Comparison of ENCODE assay signal across 11 cellular contexts in the genomic region with DNA sequence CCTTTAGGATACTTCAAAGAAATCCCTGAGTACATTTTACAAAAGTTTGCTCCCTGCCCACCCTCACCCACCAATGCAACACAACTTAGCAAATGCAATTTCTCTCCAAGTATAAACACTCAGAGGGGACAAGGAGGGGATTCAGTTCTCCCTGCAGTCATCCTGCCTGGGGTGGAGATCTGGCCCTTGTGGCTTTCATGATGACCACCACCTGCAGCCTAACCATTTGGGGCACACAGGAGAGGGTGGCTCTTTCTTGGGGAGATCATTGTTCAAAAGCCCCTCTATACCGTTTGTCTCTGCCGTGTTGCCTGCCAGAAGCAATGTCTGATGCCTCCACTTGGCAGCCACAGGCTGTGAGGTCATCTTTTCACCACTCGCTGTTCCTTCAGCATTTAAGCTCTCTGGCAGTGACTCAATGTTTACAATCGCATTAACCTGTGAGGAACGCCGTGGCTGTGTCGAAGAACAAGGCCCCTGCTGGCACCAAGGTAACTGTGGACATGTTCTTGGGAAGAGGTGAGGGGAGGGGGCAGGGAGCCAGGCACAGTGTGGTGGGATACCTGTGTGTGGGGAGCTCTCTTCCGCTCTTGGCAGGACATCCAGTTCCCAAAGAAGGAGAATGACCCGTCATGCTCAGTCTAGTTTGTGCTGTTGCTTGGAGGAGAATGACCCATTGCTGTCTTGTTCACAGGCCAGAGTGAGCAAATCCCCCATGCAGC.
DNase-seq lines count a peak whose midpoint lies in the region; ATAC-seq and TF ChIP-seq lines count a peak whose summit lies in the region.
"Had no signal": no experiment of that assay in that cellular context is flagged by ENCODE, and none has a peak within 500 bp of the region (broad histone marks: within the 10 kb centered on the region; RNA-seq: fewer than 3 reads in every experiment).

No MANE protein-coding gene starts in this region.

- peak; percentile 32 for DNase-seq in DMS 273 (lab: John Stamatoyannopoulos, UW; ENCODE audit: unreplicated experiment)
- no peak for DNase-seq in DMS 273 treated with DMSO at 0.1 percent for 48 hours (lab: John Stamatoyannopoulos, UW)
- peak; percentile 98 for DNase-seq in PC-3
- no peak for DNase-seq in esophagus squamous epithelium (lab: John Stamatoyannopoulos, UW)
- DNase-seq in stomach: peak; percentile 54
- no peak for DNase-seq in dorsolateral prefrontal cortex
- no peak for DNase-seq in HuH-7.5 (ENCODE audit: low spot score)
- DNase-seq: activated CD4-positive, alpha-beta T cell treated with anti-CD3 and anti-CD28 coated beads, Interleukin-2, amount 10 ng/mL, durations not matched to agents 7 days and 5 days; immature natural killer cell; NCI-H524 treated with DMSO at 0.1 percent for 48 hours had no signal

- CTCF ChIA-PET in PC-3 (lab: Charles Lee): interaction anchor here (0.6 kb wide), 1 partner anchor 1060 kb away, joined by 6 read pairs; no protein-coding TSS in a partner anchor

- TF ChIP-seq POLR2A in esophagus squamous epithelium (IDR thresholded peaks at IDR 0.05) (no peak), stomach (IDR thresholded peaks at IDR 0.05) (no peak)

- 37 to 42% methylated on average over 4 to 9 of the region's 9 CpGs for WGBS in esophagus squamous epithelium, 2 donors
- 32 to 65% (median 49%) methylated on average over 9 of the region's 9 CpGs for WGBS in stomach, 5 donors

- H3K4me2 ChIP-seq in PC-3 (ENCODE audit: low read length): peak overlapping the region; percentile 67

- TF ChIP-seq EP300 in stomach (IDR thresholded peaks at IDR 0.05): no peak

- no peaks in the 10 kb centered on the region for H3F3A ChIP-seq in PC-3 (ENCODE audit: low read length, unreplicated experiment)

- no peaks in the 10 kb centered on the region for H3K9me3 ChIP-seq in PC-3 (ENCODE audit: low read length)
- no peaks in the 10 kb centered on the region for H3K9me3 ChIP-seq in esophagus squamous epithelium
- no peaks in the 10 kb centered on the region for H3K9me3 ChIP-seq in stomach

- peak overlapping the region; percentile 62 for H2AFZ ChIP-seq in PC-3 (ENCODE audit: low read length)

- H3K36me3 ChIP-seq in PC-3 (ENCODE audit: low read depth, low read length) (no peaks in the 10 kb centered on the region), esophagus squamous epithelium (no peaks in the 10 kb centered on the region), stomach (no peaks in the 10 kb centered on the region)

- H3K4me1 ChIP-seq in PC-3 (ENCODE audit: insufficient read depth, low read length) (peaks cover 21% of the 10 kb centered on the region), esophagus squamous epithelium (peaks cover 6 to 44% (median 10%) of the 10 kb centered on the region in 3 donors), stomach (peaks cover 0 to 12% (median 8%) of the 10 kb centered on the region in 4 donors)

- no peak overlapping the region; the same call in 1 of the 2 replicates for H3K9ac ChIP-seq in PC-3 (ENCODE audit: low read length)

- intact Hi-C loops in PC-3 (cut with micrococcal nuclease) (no loop called here), esophagus squamous epithelium (cut with DNase I) (no loop called here), stomach (cut with DNase I; ENCODE audit: low total_unique reads) (no loop called here), dorsolateral prefrontal cortex (cut with DNase I) (no loop called here)

- H3K79me2 ChIP-seq in PC-3 (ENCODE audit: low read length): no peaks in the 10 kb centered on the region

- peak overlapping the region; percentile 30 for H3K27ac ChIP-seq in PC-3 (ENCODE audit: low read length)
- H3K27ac ChIP-seq in esophagus squamous epithelium: peak overlapping the region in 3 of 4 donors; percentile 14 to 56 (median 52)
- peak overlapping the region in 1 of 5 donors; percentile 22 for H3K27ac ChIP-seq in stomach
- H3K27ac ChIP-seq in dorsolateral prefrontal cortex: no peak overlapping the region

- no TSS peak for BruUV-seq in PC-3 (replicated peaks; lab: Mats Ljungman, UMichigan)

- ATAC-seq in PC-3 (peak; percentile 97), GM18511 (IDR thresholded peaks at IDR 0.05; ENCODE audit: unreplicated experiment) (no peak)

- no peaks in the 10 kb centered on the region for H4K20me1 ChIP-seq in PC-3 (ENCODE audit: low read length)

- peak; percentile 27; the same call in 1 of the 2 replicates for TF ChIP-seq CTCF in PC-3 (conservative IDR thresholded peaks at IDR 0.05; ENCODE audit: low read depth, low read length)
- TF ChIP-seq CTCF in esophagus squamous epithelium (IDR thresholded peaks at IDR 0.05): peak in 1 of 6 experiments; percentile 34
- TF ChIP-seq CTCF in stomach (IDR thresholded peaks at IDR 0.05): no peak
- TF ChIP-seq CTCF in dorsolateral prefrontal cortex (IDR thresholded peaks at IDR 0.05 in 54 of 56, conservative IDR thresholded peaks at IDR 0.05 in 2 of 56; ENCODE audit: low read depth in 1 of 56, partially characterized antibody in 56 of 56): no peak

- POLR2A ChIA-PET in PC-3 (lab: Charles Lee; ENCODE audit: unreplicated experiment): interaction anchor here (0.6 kb wide), 1 partner anchor 119 kb away, joined by 3 read pairs; no protein-coding TSS in a partner anchor

- H3K4me3 ChIP-seq in PC-3 (ENCODE audit: low read length) (no peak overlapping the region), esophagus squamous epithelium (no peak overlapping the region), stomach (no peak overlapping the region), dorsolateral prefrontal cortex (peak overlapping the region in 1 of 59 donors; percentile 23)

- H3K9me2 ChIP-seq in PC-3 (replicated peaks; ENCODE audit: low read length): no peaks in the 10 kb centered on the region

- no peaks in the 10 kb centered on the region for H3K27me3 ChIP-seq in PC-3 (ENCODE audit: low read length)
- H3K27me3 ChIP-seq in esophagus squamous epithelium: no peaks in the 10 kb centered on the region
- H3K27me3 ChIP-seq in stomach: no peaks in the 10 kb centered on the region
- H3K27me3 ChIP-seq in dorsolateral prefrontal cortex: peaks cover 0 to 3% (median 0%) of the 10 kb centered on the region in 45 donors

Comparison
In these comparisons a context has a peak if more than half of its experiments do, and no peak if none do; other contexts are left out.
1. DNase-seq: peak in DMS 273 (single experiment), PC-3 (single experiment) and stomach (single experiment); none in DMS 273 treated with DMSO at 0.1 percent for 48 hours (single experiment), esophagus squamous epithelium (single experiment), dorsolateral prefrontal cortex (0 of 10) and HuH-7.5 (single experiment).
2. H3K27ac ChIP-seq: peak in PC-3 (single experiment) and esophagus squamous epithelium (3 of 4); none in dorsolateral prefrontal cortex (0 of 59).